ENCODE assay signal across 29 cellular contexts in the genomic region with DNA sequence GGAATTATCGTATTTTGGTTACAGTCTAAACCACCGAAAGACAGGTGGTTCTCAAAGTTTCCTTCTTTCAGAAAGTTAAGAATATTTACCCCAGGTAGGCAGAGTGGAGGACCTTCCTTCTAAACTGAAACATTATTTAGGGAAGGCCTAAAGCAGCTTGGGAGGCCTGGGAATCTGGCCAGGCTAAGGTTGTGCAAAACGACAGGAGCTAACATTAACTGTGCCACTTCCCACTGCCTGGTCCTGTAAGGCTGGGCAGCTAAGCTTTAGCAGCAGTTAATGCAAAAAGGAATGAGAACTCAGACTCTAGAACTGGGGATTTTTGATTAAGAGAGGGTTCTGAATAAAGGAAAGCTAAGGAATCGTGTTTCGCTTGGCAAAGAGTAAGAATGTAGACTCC.
"Had no signal": no experiment of that assay in that cellular context is flagged by ENCODE, and none has a peak within 500 bp of the region (broad histone marks: within the 10 kb centered on the region; RNA-seq: fewer than 3 reads in every experiment).

No MANE protein-coding gene starts in this region.

- H3K9ac ChIP-seq: KMS-11 had no signal

- H2AFZ ChIP-seq: PC-9 had no signal

- H3K4me3 ChIP-seq: PC-9, SJCRH30 had no signal

- ATAC-seq: Panc1, Right ventricle myocardium inferior had no signal

- H3K27me3 ChIP-seq: SJCRH30 had no signal

- H3K4me1 ChIP-seq: SJCRH30 had no signal

- H3K27ac ChIP-seq: KMS-11, PC-9, RWPE1, SJCRH30 had no signal

- DNase-seq: Karpas-422, KBM-7, MM.1S, MV-4-11, NCI-H1092, NCI-H1105, NCI-H1417 treated with DMSO at 0.1 percent for 48 hours, NCI-H1436 treated with DMSO at 0.1 percent for 48 hours, NCI-H1694 treated with DMSO at 0.1 percent for 48 hours, NCI-H187 treated with DMSO at 0.1 percent for 48 hours, NCI-H2029, NCI-H2081, NCI-H2171 treated with DMSO at 0.1 percent for 48 hours, NCI-H2227 treated with DMSO at 0.1 percent for 48 hours, NCI-H345, NCI-H446, NCI-H510A treated with DMSO at 0.1 percent for 48 hours, NCI-H524 treated with DMSO at 0.1 percent for 48 hours, NCI-H526 treated with DMSO at 0.1 percent for 48 hours, NCI-H774, PC-9, SHP77, SIG-M5, SJCRH30, SW 1271 had no signal

- H3K36me3 ChIP-seq: SJCRH30 had no signal

- H3K9me3 ChIP-seq: SJCRH30 had no signal

- H3K4me2 ChIP-seq: KMS-11, PC-9 had no signal
